Comparison of ENCODE assay signal across 20 cellular contexts in the genomic region with DNA sequence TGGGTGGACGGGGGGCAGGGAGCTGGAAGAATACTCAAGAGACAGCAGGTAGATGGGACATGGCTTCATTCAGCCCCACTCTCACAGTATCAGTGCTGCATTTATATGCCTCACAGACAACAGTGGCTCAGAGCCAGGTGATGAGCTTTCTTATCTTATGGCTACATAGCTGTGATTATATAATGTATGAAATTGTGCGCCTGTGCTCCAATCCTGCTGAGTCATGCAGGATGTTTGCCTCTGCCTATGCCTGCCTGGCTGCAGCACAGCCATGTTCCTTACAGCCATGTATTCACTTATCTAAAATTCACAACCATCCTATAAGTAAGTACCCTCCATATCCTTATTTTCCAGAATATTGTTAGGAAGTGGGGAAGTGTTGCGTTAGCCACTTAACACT. TPM values are rescaled to one million over a fixed set of nuclear protein-coding genes. Genes with fewer than 3 reads are reported as not detected.
DNase-seq lines count a peak whose midpoint lies in the region; ATAC-seq and TF ChIP-seq lines count a peak whose summit lies in the region.
"Had no signal": no experiment of that assay in that cellular context is flagged by ENCODE, and none has a peak within 500 bp of the region (broad histone marks: within the 10 kb centered on the region; RNA-seq: fewer than 3 reads in every experiment).

No MANE protein-coding gene starts in this region.

- H2BK5ac ChIP-seq in mesendoderm (ENCODE audit: low read length), result no peak overlapping the region

- no peak overlapping the region for H2AK5ac ChIP-seq in mesendoderm (ENCODE audit: low read length)

- no peaks in the 10 kb centered on the region for H3K27me3 Mint-ChIP-seq in activated CD4-positive, alpha-beta T cell treated with anti-CD3 and anti-CD28 coated beads for 36 hours
- H3K27me3 Mint-ChIP-seq: activated CD4-positive, alpha-beta T cell treated with anti-CD3 and anti-CD28 coated beads, Interleukin-2, amount 10 ng/mL, durations not matched to agents 24 days and 14 days; memory B cell had no signal

- no peaks in the 10 kb centered on the region for H3K79me1 ChIP-seq in mesendoderm (ENCODE audit: low read length)

- no peak overlapping the region for H3K4ac ChIP-seq in mesendoderm (ENCODE audit: low read depth, low read length)

- H2BK120ac ChIP-seq in mesendoderm (ENCODE audit: low read depth, low read length), result no peak overlapping the region

- no peak overlapping the region for H3K27ac Mint-ChIP-seq in activated CD4-positive, alpha-beta T cell treated with anti-CD3 and anti-CD28 coated beads for 36 hours
- H3K27ac Mint-ChIP-seq: activated CD4-positive, alpha-beta T cell treated with anti-CD3 and anti-CD28 coated beads, Interleukin-2, amount 10 ng/mL, durations not matched to agents 24 days and 14 days; endodermal cell; memory B cell; naive thymus-derived CD4-positive, alpha-beta T cell had no signal

- H3K27ac ChIP-seq in mesendoderm (ENCODE audit: low read depth, low read length), result no peak overlapping the region
- H3K27ac ChIP-seq: ascending aorta, Peyer's patch, upper lobe of left lung had no signal

- no CpG with 5 or more reads among the region's 3 CpGs for WGBS in mesendoderm (ENCODE audit: extremely low coverage, insufficient coverage, low lambda C conversion rate)

- H3K79me2 ChIP-seq in mesendoderm (ENCODE audit: control insufficient read depth, insufficient read depth, low read length), result no peaks in the 10 kb centered on the region

- H3K23ac ChIP-seq in mesendoderm (ENCODE audit: low read length), result no peak overlapping the region

- H3K4me1 ChIP-seq in mesendoderm (ENCODE audit: control insufficient read depth, low read depth, low read length), result no peaks in the 10 kb centered on the region
- H3K4me1 ChIP-seq: ascending aorta, Peyer's patch, upper lobe of left lung had no signal

- no peak overlapping the region for H4K5ac ChIP-seq in mesendoderm (ENCODE audit: low read length)

- H3K9ac ChIP-seq in mesendoderm (ENCODE audit: low read length), result no peak overlapping the region

- H3K4me1 Mint-ChIP-seq in activated CD4-positive, alpha-beta T cell treated with anti-CD3 and anti-CD28 coated beads for 36 hours, result no peaks in the 10 kb centered on the region
- H3K4me1 Mint-ChIP-seq: activated CD4-positive, alpha-beta T cell treated with anti-CD3 and anti-CD28 coated beads, Interleukin-2, amount 10 ng/mL, durations not matched to agents 24 days and 14 days; endodermal cell; memory B cell; naive thymus-derived CD4-positive, alpha-beta T cell had no signal

- peaks cover 7% of the 10 kb centered on the region for H3K9me3 Mint-ChIP-seq in activated CD4-positive, alpha-beta T cell treated with anti-CD3 and anti-CD28 coated beads for 36 hours (ENCODE audit: low read depth)

- peak; percentile 27 for DNase-seq in activated CD4-positive, alpha-beta T cell treated with anti-CD3 and anti-CD28 coated beads for 36 hours
- no peak for DNase-seq in activated CD4-positive, alpha-beta T cell treated with anti-CD3 and anti-CD28 coated beads, Interleukin-2, amount 50 U/mL, for 1 hour
- DNase-seq in Jurkat, Clone E6-1 (ENCODE audit: low read depth, low spot score), result peak; percentile 30
- DNase-seq in astrocyte of the spinal cord (ENCODE audit: low read depth, low spot score), result peak; percentile 6
- peak; percentile 44 for DNase-seq in mesendoderm
- no peak for DNase-seq in NCI-H524 (lab: John Stamatoyannopoulos, UW)
- no peak for DNase-seq in GDM1 (lab: John Stamatoyannopoulos, UW)
- DNase-seq: activated CD4-positive, alpha-beta T cell treated with anti-CD3 and anti-CD28 coated beads, Interleukin-2, amount 10 ng/mL, durations not matched to agents 24 days and 14 days; activated naive CD4-positive, alpha-beta T cell treated with Interleukin-2 at 50 U/mL for 16 hours; COR-L47; endodermal cell; hippocampal formation; NCI-H1930; NCI-H524 treated with DMSO at 0.1 percent for 48 hours; upper lobe of left lung had no signal

- intact Hi-C loops in activated CD4-positive, alpha-beta T cell treated with anti-CD3 and anti-CD28 coated beads for 36 hours (cut with DNase I, micrococcal nuclease), result no loop called here

- ATAC-seq in activated CD4-positive, alpha-beta T cell treated with anti-CD3 and anti-CD28 coated beads for 36 hours, result no peak
- no peak for ATAC-seq in HG02885 (IDR thresholded peaks at IDR 0.05; ENCODE audit: poor library complexity, unreplicated experiment)
- ATAC-seq: naive thymus-derived CD4-positive, alpha-beta T cell had no signal

- H3K4me3 Mint-ChIP-seq in activated CD4-positive, alpha-beta T cell treated with anti-CD3 and anti-CD28 coated beads for 36 hours, result no peak overlapping the region
- H3K4me3 Mint-ChIP-seq: activated CD4-positive, alpha-beta T cell treated with anti-CD3 and anti-CD28 coated beads, Interleukin-2, amount 10 ng/mL, durations not matched to agents 24 days and 14 days; endodermal cell; memory B cell; naive thymus-derived CD4-positive, alpha-beta T cell had no signal

- no peaks in the 10 kb centered on the region for H3K36me3 Mint-ChIP-seq in activated CD4-positive, alpha-beta T cell treated with anti-CD3 and anti-CD28 coated beads for 36 hours (ENCODE audit: low read depth)

- TF ChIP-seq CTCF in astrocyte of the spinal cord (IDR thresholded peaks at IDR 0.05; ENCODE audit: low read depth, low read length), result no peak

- CTCF ChIA-PET in activated CD4-positive, alpha-beta T cell treated with anti-CD3 and anti-CD28 coated beads for 36 hours (lab: Charles Lee), result no interaction called here

- no peak overlapping the region for H2BK15ac ChIP-seq in mesendoderm (replicated peaks; ENCODE audit: low read depth)

- no peaks in the 10 kb centered on the region for H3K27me3 ChIP-seq in mesendoderm (ENCODE audit: insufficient read depth, low read length, poor library complexity)
- H3K27me3 ChIP-seq: ascending aorta, Peyer's patch, upper lobe of left lung had no signal

- no peak overlapping the region for H3K4me3 ChIP-seq in Jurkat, Clone E6-1 (ENCODE audit: low read length)
- H3K4me3 ChIP-seq in astrocyte of the spinal cord (ENCODE audit: low read depth, low read length) (no peak overlapping the region), mesendoderm (ENCODE audit: low read length) (no peak overlapping the region)
- H3K4me3 ChIP-seq: ascending aorta, Peyer's patch, upper lobe of left lung had no signal

- no peak overlapping the region for H4K8ac ChIP-seq in mesendoderm (ENCODE audit: low read depth, low read length)

- H3K4me2 ChIP-seq in mesendoderm (ENCODE audit: low read length), result no peak overlapping the region

- POLR2A ChIA-PET in activated CD4-positive, alpha-beta T cell treated with anti-CD3 and anti-CD28 coated beads for 36 hours (lab: Charles Lee), result no interaction called here

- no peaks in the 10 kb centered on the region for H3K36me3 ChIP-seq in mesendoderm (ENCODE audit: control insufficient read depth, insufficient read depth, low read length)
- H3K36me3 ChIP-seq: ascending aorta, Peyer's patch, upper lobe of left lung had no signal

- in situ Hi-C loops in astrocyte of the spinal cord (cut with HindIII; ENCODE audit: low sequenced_read_pairs), result no loop called here

- H3K18ac ChIP-seq in mesendoderm (ENCODE audit: low read length), result no peak overlapping the region

- H3K56ac ChIP-seq in mesendoderm (ENCODE audit: low read length), result no peak overlapping the region

RNA-seq across cellular contexts. Expression of a gene that starts 37.7 kb away (rescaled TPM):
- total RNA-seq in activated CD4-positive, alpha-beta T cell treated with anti-CD3 and anti-CD28 coated beads for 36 hours, result 10 to 100 TPM in 1 of 2 experiments, 1 to 10 TPM in 1; 8.4 to 10.0 TPM
- polyA plus RNA-seq in Jurkat, Clone E6-1 (2012; ENCODE audit: insufficient read depth, insufficient read length), result 6.4 TPM
- polyA plus RNA-seq in mesendoderm (2013, experiment 1 of 2), result 4.3 TPM
- polyA plus RNA-seq in mesendoderm (2013, experiment 2 of 2), result 4.2 TPM

RNA-seq across cellular contexts. Expression of a gene that starts 58.8 kb away (rescaled TPM):
- total RNA-seq in activated CD4-positive, alpha-beta T cell treated with anti-CD3 and anti-CD28 coated beads for 36 hours, result 10 to 100 TPM; 35.0 to 44.3 TPM
- polyA plus RNA-seq in Jurkat, Clone E6-1 (2012; ENCODE audit: insufficient read depth, insufficient read length), result 26.1 TPM
- 29.6 TPM for polyA plus RNA-seq in mesendoderm (2013, experiment 1 of 2)
- 27.0 TPM for polyA plus RNA-seq in mesendoderm (2013, experiment 2 of 2)

Comparison
In these comparisons a context has a peak if more than half of its experiments do, and no peak if none do; other contexts are left out.
1. DNase-seq: peak in activated CD4-positive, alpha-beta T cell treated with anti-CD3 and anti-CD28 coated beads for 36 hours (single experiment), Jurkat, Clone E6-1 (single experiment), astrocyte of the spinal cord (single experiment) and mesendoderm (single experiment); none in activated CD4-positive, alpha-beta T cell treated with anti-CD3 and anti-CD28 coated beads, Interleukin-2, amount 50 U/mL, for 1 hour (single experiment), NCI-H524 (0 of 2) and GDM1 (single experiment).